ENCODE assay signal across 11 cellular contexts in the genomic region with DNA sequence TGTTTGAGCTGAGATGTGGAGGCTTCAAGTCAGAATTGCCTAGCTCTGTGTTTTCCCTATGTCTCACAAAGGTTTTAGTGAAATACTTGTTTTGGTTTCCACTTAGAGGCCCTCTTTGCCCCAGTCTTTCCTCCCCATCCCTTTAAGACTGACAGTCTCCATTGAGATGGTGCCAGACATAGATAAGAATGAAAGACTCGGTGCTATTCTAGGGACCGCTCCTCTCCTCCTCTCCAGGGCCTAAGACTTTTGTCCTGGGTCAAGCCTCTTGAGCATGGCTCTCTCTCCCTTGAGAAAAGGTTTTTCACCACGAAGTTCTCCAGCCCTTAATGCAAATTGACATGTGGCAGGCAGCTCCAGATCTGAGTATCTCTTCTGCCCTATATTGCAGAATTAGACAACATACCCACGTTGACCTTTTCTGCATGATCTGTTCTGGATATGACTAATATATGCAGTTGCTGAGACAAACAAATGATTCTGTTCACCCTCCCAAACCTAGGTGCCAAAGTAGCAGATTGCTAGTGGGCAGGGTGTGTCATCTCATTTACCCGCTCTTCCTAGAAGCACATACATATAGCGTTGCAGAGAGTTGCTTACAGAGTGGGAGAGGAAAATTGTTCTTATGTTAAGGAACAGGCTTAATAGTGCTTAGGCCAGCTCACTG. TPM values are rescaled to one million over a fixed set of nuclear protein-coding genes. Genes with fewer than 3 reads are reported as not detected.
DNase-seq lines count a peak whose midpoint lies in the region; ATAC-seq and FAIRE-seq lines count a peak whose summit lies in the region.
"Had no signal": no experiment of that assay in that cellular context is flagged by ENCODE, and none has a peak within 500 bp of the region (broad histone marks: within the 10 kb centered on the region; RNA-seq: fewer than 3 reads in every experiment).

No MANE protein-coding gene starts in this region.

- FAIRE-seq in GM19239 (lab: Jason Lieb, UNC): peak; percentile 64
- FAIRE-seq: G401.6 had no signal

- intact Hi-C loops in left ventricle myocardium superior (cut with micrococcal nuclease): no loop called here

- ATAC-seq in HG03025 (IDR thresholded peaks at IDR 0.05; ENCODE audit: low FRiP score, unreplicated experiment) (peak; percentile 79), left ventricle myocardium superior (no peak)

- DNase-seq in COLO829 (ENCODE audit: low spot score) (peak; percentile 96), GM19239 (ENCODE audit: insufficient read length, low spot score) (peak; percentile 58), DMS153 treated with DMSO at 0.1 percent for 48 hours (lab: John Stamatoyannopoulos, UW; ENCODE audit: unreplicated experiment) (no peak), left ventricle myocardium superior (no peak), NCI-H1048 (lab: John Stamatoyannopoulos, UW) (no peak)
- peak; percentile 62 to 71 for DNase-seq in activated T-cell treated with anti-CD3 and anti-CD28 coated beads, Interleukin-2, amount 50 U/mL, for 48 hours
- DNase-seq in effector CD4-positive, alpha-beta T cell: no peak
- DNase-seq: activated naive CD4-positive, alpha-beta T cell treated with anti-CD3 and anti-CD28 coated beads, Interleukin-2, amount 50 U/mL, for 16 hours; NCI-H1694 treated with DMSO at 0.1 percent for 48 hours had no signal

RNA-seq across cellular contexts. Expression of gene ACSL3, which starts 47.5 kb away (rescaled TPM):
- 48.8 TPM for total RNA-seq in left ventricle myocardium superior

Comparison
In these comparisons a context has a peak if more than half of its experiments do, and no peak if none do; other contexts are left out.
1. DNase-seq: peak in COLO829 (single experiment), GM19239 (single experiment) and activated T-cell treated with anti-CD3 and anti-CD28 coated beads, Interleukin-2, amount 50 U/mL, for 48 hours (2 of 2); none in effector CD4-positive, alpha-beta T cell (single experiment), DMS153 treated with DMSO at 0.1 percent for 48 hours (single experiment), left ventricle myocardium superior (single experiment) and NCI-H1048 (single experiment).